In the genomic region with DNA sequence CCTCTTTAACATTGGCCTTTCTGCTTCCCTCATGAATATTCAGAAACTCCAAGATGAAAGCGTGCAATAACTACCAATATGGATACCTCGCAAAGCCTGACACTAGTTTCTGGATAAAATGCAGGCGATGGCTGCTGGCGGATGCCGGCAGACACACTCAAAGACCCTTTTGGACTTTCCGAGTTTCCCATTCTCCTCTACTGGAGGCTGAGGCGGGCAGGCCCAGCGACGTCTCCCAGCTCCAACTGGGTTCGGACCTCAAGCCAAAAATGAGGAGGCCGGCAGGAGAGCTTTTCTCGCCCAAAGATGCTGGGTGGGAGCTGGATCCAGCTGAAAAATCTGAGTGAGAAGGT, we compare ENCODE assay signal across 8 cellular contexts. TPM values are rescaled to one million over a fixed set of nuclear protein-coding genes. Genes with fewer than 3 reads are reported as not detected.
A peak's percentile ranks its signal among the peaks of the same experiment; 100 is the strongest.
DNase-seq lines count a peak whose midpoint lies in the region; ATAC-seq and TF ChIP-seq lines count a peak whose summit lies in the region.

No MANE protein-coding gene starts in this region.

- ATAC-seq in HG02885 (IDR thresholded peaks at IDR 0.05; ENCODE audit: poor library complexity, unreplicated experiment): no peak
- no peak for ATAC-seq in HG03135 (IDR thresholded peaks at IDR 0.05; ENCODE audit: unreplicated experiment)

- H3K27me3 ChIP-seq in CD4-positive, alpha-beta memory T cell (ENCODE audit: insufficient read depth, low read length): peaks cover 11% of the 10 kb centered on the region

- intact Hi-C loops in CD4-positive, alpha-beta memory T cell (cut with micrococcal nuclease): no loop called here
- intact Hi-C loops in posterior cingulate gyrus (cut with DNase I): loop anchor here (1.0 to 5.0 kb wide), 4 partner anchors 21 to 96 kb away; a partner anchor contains a TSS

- H3K27ac Mint-ChIP-seq in CD4-positive, alpha-beta memory T cell: peak overlapping the region in 2 of 7 donors; percentile 64 to 73

- no peaks in the 10 kb centered on the region for H3K9me3 ChIP-seq in CD4-positive, alpha-beta memory T cell (ENCODE audit: control insufficient read depth in 1 of 2, low read length in 2 of 2)

- peaks cover 22 to 36% of the 10 kb centered on the region in 2 donors for H3K27me3 Mint-ChIP-seq in CD4-positive, alpha-beta memory T cell

- peak overlapping the region in 1 of 2 donors; percentile 51 for H3K4me3 ChIP-seq in CD4-positive, alpha-beta memory T cell (ENCODE audit: low read length in 2 of 2)
- peak overlapping the region; percentile 74 to 80 for H3K4me3 ChIP-seq in foreskin fibroblast (ENCODE audit: low read depth in 1 of 2, low read length in 2 of 2)

- no peak for TF ChIP-seq CTCF in VCaP (conservative IDR thresholded peaks at IDR 0.05)
- TF ChIP-seq CTCF in foreskin fibroblast (IDR thresholded peaks at IDR 0.05; ENCODE audit: low read depth, low read length): no peak

- no peaks in the 10 kb centered on the region for H3K36me3 ChIP-seq in CD4-positive, alpha-beta memory T cell (ENCODE audit: insufficient read depth, low read length)

- peaks cover 0 to 2% (median 0%) of the 10 kb centered on the region in 8 donors for H3K9me3 Mint-ChIP-seq in CD4-positive, alpha-beta memory T cell

- H3K4me1 ChIP-seq in CD4-positive, alpha-beta memory T cell (ENCODE audit: insufficient read depth, low read length): peaks cover 24% of the 10 kb centered on the region

- no peak overlapping the region for H3K27ac ChIP-seq in CD4-positive, alpha-beta memory T cell (ENCODE audit: low read depth, low read length)
- H3K27ac ChIP-seq in VCaP: peak overlapping the region; percentile 47

- CTCF ChIA-PET in CD4-positive, alpha-beta memory T cell (lab: Charles Lee; ENCODE audit: partially characterized antibody): no interaction called here

- H3K4me1 Mint-ChIP-seq in CD4-positive, alpha-beta memory T cell: peaks cover 17 to 28% (median 21%) of the 10 kb centered on the region in 4 donors

- peaks cover 0 to 2% of the 10 kb centered on the region in 2 donors for H3K36me3 Mint-ChIP-seq in CD4-positive, alpha-beta memory T cell

- POLR2A ChIA-PET in CD4-positive, alpha-beta memory T cell (lab: Charles Lee; ENCODE audit: partially characterized antibody): no interaction called here

- no peak for DNase-seq in CD4-positive, alpha-beta memory T cell
- DNase-seq in foreskin fibroblast: no peak
- DNase-seq in posterior cingulate gyrus: peak in 9 of 10 donors; percentile 24 to 89 (median 39)
- DNase-seq in putamen (ENCODE audit: low spot score): no peak
- DNase-seq in cerebellar cortex (ENCODE audit: low spot score): no peak

- peak overlapping the region; percentile 69 to 94 (median 86) for H3K4me3 Mint-ChIP-seq in CD4-positive, alpha-beta memory T cell

RNA-seq across cellular contexts. Expression of a gene that starts 0.4 kb away (rescaled TPM):
- total RNA-seq in CD4-positive, alpha-beta memory T cell: under 1 TPM; 0.44 to 0.70 TPM
- 1 to 10 TPM in 1 of 2 donors, under 1 TPM in 1; 0.55 to 1.2 TPM for polyA plus RNA-seq in CD4-positive, alpha-beta memory T cell

Comparison
In these comparisons a context has a peak if more than half of its experiments do, and no peak if none do; other contexts are left out.
1. DNase-seq: peak in posterior cingulate gyrus (9 of 10); none in CD4-positive, alpha-beta memory T cell (0 of 5), foreskin fibroblast (0 of 2), putamen (single experiment) and cerebellar cortex (single experiment).